Comparison of ENCODE assay signal across 8 cellular contexts in genomic region chr2:74876081-74876886, GRCh38.
DNase-seq lines count a peak whose midpoint lies in the region; ATAC-seq lines count a peak whose summit lies in the region.

No MANE protein-coding gene starts in this region.

- peak; percentile 86 for ATAC-seq in HG02798 (IDR thresholded peaks at IDR 0.05; ENCODE audit: poor library complexity, unreplicated experiment)

- peak; percentile 37 to 69 for DNase-seq in NCI-H446 (lab: John Stamatoyannopoulos, UW)
- no peak for DNase-seq in NCI-H446 treated with DMSO at 0.1 percent for 48 hours (lab: John Stamatoyannopoulos, UW)
- peak; percentile 51 for DNase-seq in NCI-H2196 (lab: John Stamatoyannopoulos, UW; ENCODE audit: unreplicated experiment)
- DNase-seq in activated CD4-positive, alpha-beta T cell treated with anti-CD3 and anti-CD28 coated beads, Interleukin-2, amount 50 U/mL, for 1 hour: peak; percentile 37
- peak; percentile 56 for DNase-seq in ecto neural progenitor cell (ENCODE audit: low spot score)
- DNase-seq in medulla oblongata (ENCODE audit: extremely low spot score): peak; percentile 82
- peak; percentile 5 to 83 (median 48) for DNase-seq in stimulated activated naive CD4-positive, alpha-beta T cell (lab: John Stamatoyannopoulos, UW)
